In the genomic region with DNA sequence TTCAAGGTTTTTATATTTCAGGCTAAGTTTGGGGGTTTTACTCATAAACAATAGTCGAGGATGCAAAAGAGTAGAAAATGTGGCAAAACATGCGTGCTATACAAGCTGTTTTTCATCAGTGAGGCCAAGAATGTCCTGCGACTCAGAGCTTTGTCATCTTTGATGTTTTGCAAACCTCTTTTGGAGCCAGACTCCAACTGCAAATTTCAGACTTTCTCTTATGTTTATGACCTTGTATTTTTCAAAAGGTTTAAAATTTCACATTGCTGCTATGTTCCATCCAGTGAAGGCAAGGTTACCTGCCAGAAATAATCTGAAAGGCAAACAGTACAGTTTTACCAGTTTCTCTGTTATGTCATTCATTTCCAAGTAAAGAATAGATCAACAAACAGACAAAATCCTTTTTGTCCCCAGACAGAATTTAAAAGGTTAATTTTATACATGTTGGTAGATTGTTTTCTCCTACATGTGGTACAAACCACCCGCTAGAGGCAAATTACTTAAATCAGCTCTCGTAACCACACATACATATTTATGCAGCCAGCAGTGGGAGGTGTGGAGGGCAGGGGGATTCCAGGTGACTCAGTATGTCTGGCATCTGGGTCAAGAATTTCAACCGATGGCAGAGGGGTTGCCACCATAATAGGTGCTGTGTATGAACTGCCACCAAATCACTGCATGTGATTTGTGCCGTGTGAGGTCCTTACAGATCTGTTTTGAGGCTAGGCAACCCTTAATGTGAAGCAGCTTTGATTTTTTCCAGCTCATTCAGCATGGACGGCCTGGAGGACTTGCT, we compare ENCODE assay signal across 1 cellular context.
TF ChIP-seq lines count a peak whose summit lies in the region.

No MANE protein-coding gene starts in this region.

TF ChIP-seq in HepG2, 621 proteins besides CTCF, POLR2A, EP300 and RAD21 (continued from another document):
- TF ChIP-seq HDAC1 (CRISPR knock-in tag; IDR thresholded peaks at IDR 0.05): peak; percentile 27; the same call in 1 of the 2 replicates
- TF ChIP-seq POLR2AphosphoS2 (IDR thresholded peaks at IDR 0.05; ENCODE audit: low read depth, low read length): no peak
- no peak; the same call in 1 of the 2 replicates for TF ChIP-seq JDP2 (CRISPR knock-in tag; IDR thresholded peaks at IDR 0.05; ENCODE audit: borderline replicate concordance)
- TF ChIP-seq NFIC (IDR thresholded peaks at IDR 0.05; ENCODE audit: low read length): peak; percentile 71; the same call in 1 of the 2 replicates
- no peak for TF ChIP-seq TCF7L2 (IDR thresholded peaks at IDR 0.05; ENCODE audit: low read depth, low read length)
- no peak for TF ChIP-seq SOX13 (IDR thresholded peaks at IDR 0.05)
- peak in 1 of 2 experiments; percentile 81; a peak in 2 of 4 replicates for TF ChIP-seq SOX13 (CRISPR knock-in tag; conservative IDR thresholded peaks at IDR 0.05 in 1 of 2, IDR thresholded peaks at IDR 0.05 in 1 of 2)
- no peak for TF ChIP-seq SOX6 (IDR thresholded peaks at IDR 0.05)
- TF ChIP-seq SOX6 (CRISPR knock-in tag; IDR thresholded peaks at IDR 0.05): peak; percentile 89
- peak; percentile 28 for TF ChIP-seq SKI (IDR thresholded peaks at IDR 0.05; ENCODE audit: partially characterized antibody)
- peak; percentile 46; the same call in 1 of the 2 replicates for TF ChIP-seq SKIL (CRISPR knock-in tag; IDR thresholded peaks at IDR 0.05; ENCODE audit: borderline replicate concordance)
- TF ChIP-seq FOXA1 (IDR thresholded peaks at IDR 0.05): no peak
- peak; percentile 51 for TF ChIP-seq FOXA1 (CRISPR knock-in tag; IDR thresholded peaks at IDR 0.05)
- TF ChIP-seq GATA4 (IDR thresholded peaks at IDR 0.05; ENCODE audit: borderline replicate concordance, low read depth): peak; percentile 44; the same call in 1 of the 2 replicates
- TF ChIP-seq MAF1 (CRISPR knock-in tag; IDR thresholded peaks at IDR 0.05; ENCODE audit: borderline replicate concordance): no peak
- TF ChIP-seq ZFP41 (CRISPR knock-in tag; IDR thresholded peaks at IDR 0.05; ENCODE audit: borderline replicate concordance): no peak
- TF ChIP-seq ZNF138 (CRISPR knock-in tag; IDR thresholded peaks at IDR 0.05; ENCODE audit: low read depth): no peak
- TF ChIP-seq ZFP1 (CRISPR knock-in tag; IDR thresholded peaks at IDR 0.05): no peak
- peak; percentile 66 for TF ChIP-seq RARA (CRISPR knock-in tag; IDR thresholded peaks at IDR 0.05)
- peak; percentile 11; the same call in 1 of the 2 replicates for TF ChIP-seq REPIN1 (CRISPR knock-in tag; IDR thresholded peaks at IDR 0.05; ENCODE audit: borderline replicate concordance, low read depth)
- TF ChIP-seq JUN (CRISPR knock-in tag; IDR thresholded peaks at IDR 0.05): 0 out of 2 replicates have a peak, but pooled peaks have one; percentile 55
- 0 out of 2 replicates have a peak, but pooled peaks have one; percentile 55 for TF ChIP-seq ZNF609 (CRISPR knock-in tag; IDR thresholded peaks at IDR 0.05; ENCODE audit: borderline replicate concordance)
- TF ChIP-seq CHD4 (IDR thresholded peaks at IDR 0.05; ENCODE audit: borderline replicate concordance, low read length): peak; percentile 76; the same call in 1 of the 2 replicates
- TF ChIP-seq, protein P1, sequence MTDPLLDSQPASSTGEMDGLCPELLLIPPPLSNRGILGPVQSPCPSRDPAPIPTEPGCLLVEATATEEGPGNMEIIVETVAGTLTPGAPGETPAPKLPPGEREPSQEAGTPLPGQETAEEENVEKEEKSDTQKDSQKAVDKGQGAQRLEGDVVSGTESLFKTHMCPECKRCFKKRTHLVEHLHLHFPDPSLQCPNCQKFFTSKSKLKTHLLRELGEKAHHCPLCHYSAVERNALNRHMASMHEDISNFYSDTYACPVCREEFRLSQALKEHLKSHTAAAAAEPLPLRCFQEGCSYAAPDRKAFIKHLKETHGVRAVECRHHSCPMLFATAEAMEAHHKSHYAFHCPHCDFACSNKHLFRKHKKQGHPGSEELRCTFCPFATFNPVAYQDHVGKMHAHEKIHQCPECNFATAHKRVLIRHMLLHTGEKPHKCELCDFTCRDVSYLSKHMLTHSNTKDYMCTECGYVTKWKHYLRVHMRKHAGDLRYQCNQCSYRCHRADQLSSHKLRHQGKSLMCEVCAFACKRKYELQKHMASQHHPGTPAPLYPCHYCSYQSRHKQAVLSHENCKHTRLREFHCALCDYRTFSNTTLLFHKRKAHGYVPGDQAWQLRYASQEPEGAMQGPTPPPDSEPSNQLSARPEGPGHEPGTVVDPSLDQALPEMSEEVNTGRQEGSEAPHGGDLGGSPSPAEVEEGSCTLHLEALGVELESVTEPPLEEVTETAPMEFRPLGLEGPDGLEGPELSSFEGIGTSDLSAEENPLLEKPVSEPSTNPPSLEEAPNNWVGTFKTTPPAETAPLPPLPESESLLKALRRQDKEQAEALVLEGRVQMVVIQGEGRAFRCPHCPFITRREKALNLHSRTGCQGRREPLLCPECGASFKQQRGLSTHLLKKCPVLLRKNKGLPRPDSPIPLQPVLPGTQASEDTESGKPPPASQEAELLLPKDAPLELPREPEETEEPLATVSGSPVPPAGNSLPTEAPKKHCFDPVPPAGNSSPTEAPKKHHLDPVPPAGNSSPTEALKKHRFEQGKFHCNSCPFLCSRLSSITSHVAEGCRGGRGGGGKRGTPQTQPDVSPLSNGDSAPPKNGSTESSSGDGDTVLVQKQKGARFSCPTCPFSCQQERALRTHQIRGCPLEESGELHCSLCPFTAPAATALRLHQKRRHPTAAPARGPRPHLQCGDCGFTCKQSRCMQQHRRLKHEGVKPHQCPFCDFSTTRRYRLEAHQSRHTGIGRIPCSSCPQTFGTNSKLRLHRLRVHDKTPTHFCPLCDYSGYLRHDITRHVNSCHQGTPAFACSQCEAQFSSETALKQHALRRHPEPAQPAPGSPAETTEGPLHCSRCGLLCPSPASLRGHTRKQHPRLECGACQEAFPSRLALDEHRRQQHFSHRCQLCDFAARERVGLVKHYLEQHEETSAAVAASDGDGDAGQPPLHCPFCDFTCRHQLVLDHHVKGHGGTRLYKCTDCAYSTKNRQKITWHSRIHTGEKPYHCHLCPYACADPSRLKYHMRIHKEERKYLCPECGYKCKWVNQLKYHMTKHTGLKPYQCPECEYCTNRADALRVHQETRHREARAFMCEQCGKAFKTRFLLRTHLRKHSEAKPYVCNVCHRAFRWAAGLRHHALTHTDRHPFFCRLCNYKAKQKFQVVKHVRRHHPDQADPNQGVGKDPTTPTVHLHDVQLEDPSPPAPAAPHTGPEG (CRISPR knock-in tag; IDR thresholded peaks at IDR 0.05): no peak
- peak; percentile 80 for TF ChIP-seq ZBTB37 (CRISPR knock-in tag; IDR thresholded peaks at IDR 0.05)
- TF ChIP-seq, protein P2, sequence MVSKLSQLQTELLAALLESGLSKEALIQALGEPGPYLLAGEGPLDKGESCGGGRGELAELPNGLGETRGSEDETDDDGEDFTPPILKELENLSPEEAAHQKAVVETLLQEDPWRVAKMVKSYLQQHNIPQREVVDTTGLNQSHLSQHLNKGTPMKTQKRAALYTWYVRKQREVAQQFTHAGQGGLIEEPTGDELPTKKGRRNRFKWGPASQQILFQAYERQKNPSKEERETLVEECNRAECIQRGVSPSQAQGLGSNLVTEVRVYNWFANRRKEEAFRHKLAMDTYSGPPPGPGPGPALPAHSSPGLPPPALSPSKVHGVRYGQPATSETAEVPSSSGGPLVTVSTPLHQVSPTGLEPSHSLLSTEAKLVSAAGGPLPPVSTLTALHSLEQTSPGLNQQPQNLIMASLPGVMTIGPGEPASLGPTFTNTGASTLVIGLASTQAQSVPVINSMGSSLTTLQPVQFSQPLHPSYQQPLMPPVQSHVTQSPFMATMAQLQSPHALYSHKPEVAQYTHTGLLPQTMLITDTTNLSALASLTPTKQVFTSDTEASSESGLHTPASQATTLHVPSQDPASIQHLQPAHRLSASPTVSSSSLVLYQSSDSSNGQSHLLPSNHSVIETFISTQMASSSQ (IDR thresholded peaks at IDR 0.05; ENCODE audit: low read depth): 0 out of 2 replicates have a peak, but pooled peaks have one; percentile 29
- TF ChIP-seq, protein P2 (CRISPR knock-in tag; IDR thresholded peaks at IDR 0.05; ENCODE audit: borderline replicate concordance): peak; percentile 71; the same call in 1 of the 2 replicates
- no peak for TF ChIP-seq ZNF367 (CRISPR knock-in tag; IDR thresholded peaks at IDR 0.05; ENCODE audit: borderline replicate concordance)
- peak; percentile 76 for TF ChIP-seq SALL1 (CRISPR knock-in tag; IDR thresholded peaks at IDR 0.05)
- 0 out of 2 replicates have a peak, but pooled peaks have one; percentile 15 for TF ChIP-seq ZNF337 (CRISPR knock-in tag; IDR thresholded peaks at IDR 0.05; ENCODE audit: borderline replicate concordance, low read depth)
- peak; percentile 69 for TF ChIP-seq GATAD2A (CRISPR knock-in tag; IDR thresholded peaks at IDR 0.05)
- peak; percentile 88 for TF ChIP-seq SIX4 (CRISPR knock-in tag; IDR thresholded peaks at IDR 0.05)
- TF ChIP-seq RNF2 (conservative IDR thresholded peaks at IDR 0.05; ENCODE audit: low read depth): no peak
- TF ChIP-seq RBAK (CRISPR knock-in tag; IDR thresholded peaks at IDR 0.05): no peak
- TF ChIP-seq ZNF772 (CRISPR knock-in tag; IDR thresholded peaks at IDR 0.05): 0 out of 2 replicates have a peak, but pooled peaks have one; percentile 37
- TF ChIP-seq FOSL2 (CRISPR knock-in tag; IDR thresholded peaks at IDR 0.05): peak; percentile 97
- TF ChIP-seq ZNF652 (CRISPR knock-in tag; IDR thresholded peaks at IDR 0.05; ENCODE audit: borderline replicate concordance, low read depth): peak; percentile 88
